In genomic region chr16:11614587-11615175, GRCh38 we compare ENCODE assay signal across 17 cellular contexts. TPM values are rescaled to one million over a fixed set of nuclear protein-coding genes. Genes with fewer than 3 reads are reported as not detected.
DNase-seq lines count a peak whose midpoint lies in the region; ATAC-seq lines count a peak whose summit lies in the region.
"Had no signal": no experiment of that assay in that cellular context is flagged by ENCODE, and none has a peak within 500 bp of the region (broad histone marks: within the 10 kb centered on the region; RNA-seq: fewer than 3 reads in every experiment).

No MANE protein-coding gene starts in this region.

- DNase-seq in central memory CD8-positive, alpha-beta T cell (ENCODE audit: low spot score in 2 of 2): no peak
- no peak for DNase-seq in naive thymus-derived CD4-positive, alpha-beta T cell
- DNase-seq in H7 (no peak), kidney glomerular epithelial cell (lab: John Stamatoyannopoulos, UW) (no peak)
- DNase-seq: activated CD8-positive, alpha-beta T cell treated with anti-CD3 and anti-CD28 coated beads, Interleukin-2, amount 10 ng/mL, durations not matched to agents 7 days and 5 days; effector memory CD4-positive, alpha-beta T cell; HFFc6; mammary epithelial cell; NCI-H2029; NCI-H69 had no signal

- intact Hi-C loops in naive thymus-derived CD4-positive, alpha-beta T cell (cut with micrococcal nuclease): no loop called here

- H3K27me3 Mint-ChIP-seq in central memory CD8-positive, alpha-beta T cell: no peaks in the 10 kb centered on the region
- peaks cover 0 to 10% (median 0%) of the 10 kb centered on the region in 5 donors for H3K27me3 Mint-ChIP-seq in naive thymus-derived CD4-positive, alpha-beta T cell

- H3K9me3 ChIP-seq in BLaER1 treated with 17β-estradiol and CSF1 and Interleukin-3, amounts not matched to agents 10 nM and 100 nM (replicated peaks in 1 of 11): peaks cover 0 to under 1% (median 0%) of the 10 kb centered on the region in 11 experiments; a peak in 1 of 22 replicates
- H3K9me3 ChIP-seq in HUES48 (ENCODE audit: control insufficient read depth, insufficient read depth, low read length): no peaks in the 10 kb centered on the region
- H3K9me3 ChIP-seq in naive thymus-derived CD4-positive, alpha-beta T cell (ENCODE audit: control insufficient read depth in 2 of 3, low read length in 3 of 3): no peaks in the 10 kb centered on the region

- no peaks in the 10 kb centered on the region for H3K36me3 Mint-ChIP-seq in central memory CD8-positive, alpha-beta T cell (ENCODE audit: insufficient read depth)
- peaks cover 0 to 5% (median 0%) of the 10 kb centered on the region in 5 donors for H3K36me3 Mint-ChIP-seq in naive thymus-derived CD4-positive, alpha-beta T cell

- ATAC-seq in central memory CD8-positive, alpha-beta T cell (replicated peaks; ENCODE audit: extremely low read depth, poor library complexity, severe bottlenecking): no peak
- no peak for ATAC-seq in naive thymus-derived CD4-positive, alpha-beta T cell
- ATAC-seq in GM18867 (IDR thresholded peaks at IDR 0.05; ENCODE audit: unreplicated experiment) (no peak), HG03571 (IDR thresholded peaks at IDR 0.05; ENCODE audit: unreplicated experiment) (no peak)
- ATAC-seq: activated CD8-positive, alpha-beta T cell treated with anti-CD3 and anti-CD28 coated beads, Interleukin-2, amount 10 ng/mL, durations not matched to agents 7 days and 5 days had no signal

- peaks cover 33% of the 10 kb centered on the region for H3K4me1 Mint-ChIP-seq in central memory CD8-positive, alpha-beta T cell
- H3K4me1 Mint-ChIP-seq in naive thymus-derived CD4-positive, alpha-beta T cell: peaks cover 28 to 51% (median 40%) of the 10 kb centered on the region in 7 donors

- H4K20me1 ChIP-seq in BLaER1 treated with 17β-estradiol and CSF1 and Interleukin-3, amounts not matched to agents 10 nM and 100 nM: no peaks in the 10 kb centered on the region

- H3K9ac ChIP-seq in BLaER1 treated with 17β-estradiol and CSF1 and Interleukin-3, amounts not matched to agents 10 nM and 100 nM: peak overlapping the region in 5 of 11 experiments; percentile 1 to 48 (median 19); a peak in 6 of 22 replicates
- no peak overlapping the region for H3K9ac ChIP-seq in HUES48 (ENCODE audit: low read depth, low read length)

- no peaks in the 10 kb centered on the region for H3K27me3 ChIP-seq in BLaER1 treated with 17β-estradiol and CSF1 and Interleukin-3, amounts not matched to agents 10 nM and 100 nM
- H3K27me3 ChIP-seq in HUES48 (ENCODE audit: control insufficient read depth, insufficient read depth, low read length) (no peaks in the 10 kb centered on the region), H7 (ENCODE audit: control insufficient read depth, insufficient read depth, low read length) (no peaks in the 10 kb centered on the region)
- no peaks in the 10 kb centered on the region for H3K27me3 ChIP-seq in naive thymus-derived CD4-positive, alpha-beta T cell (ENCODE audit: control insufficient read depth in 2 of 2, insufficient read depth in 2 of 2, low read length in 2 of 2)
- H3K27me3 ChIP-seq: foreskin keratinocyte had no signal

- no peaks in the 10 kb centered on the region for H3K9me3 Mint-ChIP-seq in central memory CD8-positive, alpha-beta T cell
- peaks cover 0 to under 1% (median 0%) of the 10 kb centered on the region in 11 donors for H3K9me3 Mint-ChIP-seq in naive thymus-derived CD4-positive, alpha-beta T cell
- H3K9me3 Mint-ChIP-seq: activated T-helper 2 cell treated with anti-CD3 and anti-CD28 coated beads, Interferon-gamma antibody, Interleukin-2, Interleukin-4, amounts not matched to agents 10 μg/mL and 5 μg/mL and 100 μg/mL, durations not matched to agents 14 hours and 24 hours and 36 hours; HFFc6 had no signal

- H3K36me3 ChIP-seq in BLaER1 treated with 17β-estradiol and CSF1 and Interleukin-3, amounts not matched to agents 10 nM and 100 nM: no peaks in the 10 kb centered on the region
- H3K36me3 ChIP-seq in HUES48 (ENCODE audit: control insufficient read depth, insufficient read depth, low read length) (no peaks in the 10 kb centered on the region), H7 (replicated peaks; ENCODE audit: control insufficient read depth, insufficient read depth, low read length) (no peaks in the 10 kb centered on the region)
- H3K36me3 ChIP-seq in naive thymus-derived CD4-positive, alpha-beta T cell (ENCODE audit: control insufficient read depth in 2 of 3, insufficient read depth in 3 of 3, low read length in 3 of 3): no peaks in the 10 kb centered on the region

- H3K4me2 ChIP-seq in BLaER1 treated with 17β-estradiol and CSF1 and Interleukin-3, amounts not matched to agents 10 nM and 100 nM: peak overlapping the region; percentile 37 to 95 (median 86)
- H3K4me2 ChIP-seq: smooth muscle cell had no signal

- peak overlapping the region; percentile 91 for H3K27ac Mint-ChIP-seq in central memory CD8-positive, alpha-beta T cell (ENCODE audit: low read depth)
- peak overlapping the region in 5 of 9 donors; percentile 51 to 79 (median 63) for H3K27ac Mint-ChIP-seq in naive thymus-derived CD4-positive, alpha-beta T cell
- H3K27ac Mint-ChIP-seq: activated CD8-positive, alpha-beta T cell treated with anti-CD3 and anti-CD28 coated beads, Interleukin-2, amount 10 ng/mL, durations not matched to agents 7 days and 5 days; activated T-helper 2 cell treated with anti-CD3 and anti-CD28 coated beads, Interferon-gamma antibody, Interleukin-2, Interleukin-4, amounts not matched to agents 10 μg/mL and 5 μg/mL and 100 μg/mL, durations not matched to agents 14 hours and 24 hours and 36 hours; HFFc6 had no signal

- H3K27ac ChIP-seq in BLaER1 treated with 17β-estradiol and CSF1 and Interleukin-3, amounts not matched to agents 10 nM and 100 nM: peak overlapping the region; percentile 32 to 91 (median 52); a peak in 18 of 22 replicates
- H3K27ac ChIP-seq in HUES48 (ENCODE audit: low read depth, low read length): peak overlapping the region; percentile 77
- H3K27ac ChIP-seq in naive thymus-derived CD4-positive, alpha-beta T cell (ENCODE audit: low read depth, low read length): no peak overlapping the region

- POLR2A ChIA-PET in naive thymus-derived CD4-positive, alpha-beta T cell (lab: Charles Lee): interaction anchor here (0.5 to 10.2 kb wide), 6 partner anchors 11 to 209 kb away, joined by 3 to 68 read pairs (median 4); no protein-coding TSS in a partner anchor

- no peak overlapping the region for H3K4me3 ChIP-seq in BLaER1 treated with 17β-estradiol and CSF1 and Interleukin-3, amounts not matched to agents 10 nM and 100 nM
- H3K4me3 ChIP-seq in HUES48 (ENCODE audit: low read depth, low read length) (no peak overlapping the region), H7 (ENCODE audit: insufficient read depth, low read depth, low read length) (no peak overlapping the region)
- no peak overlapping the region for H3K4me3 ChIP-seq in naive thymus-derived CD4-positive, alpha-beta T cell (ENCODE audit: low read length)
- H3K4me3 ChIP-seq: smooth muscle cell had no signal

- H3K4me1 ChIP-seq in BLaER1 treated with 17β-estradiol and CSF1 and Interleukin-3, amounts not matched to agents 10 nM and 100 nM: peaks cover 78 to 98% (median 92%) of the 10 kb centered on the region in 10 experiments
- H3K4me1 ChIP-seq in HUES48 (ENCODE audit: control insufficient read depth, insufficient read depth, low read length): peaks cover 20% of the 10 kb centered on the region
- H3K4me1 ChIP-seq in naive thymus-derived CD4-positive, alpha-beta T cell (ENCODE audit: control insufficient read depth in 2 of 2, insufficient read depth in 2 of 2, low read length in 2 of 2): peaks cover 25 to 27% of the 10 kb centered on the region in 2 donors

- CTCF ChIA-PET in naive thymus-derived CD4-positive, alpha-beta T cell (lab: Charles Lee): interaction anchor here (0.7 kb wide), 1 partner anchor 24 kb away, joined by 5 read pairs; no protein-coding TSS in a partner anchor

- H3K4me3 Mint-ChIP-seq in central memory CD8-positive, alpha-beta T cell: no peak overlapping the region
- H3K4me3 Mint-ChIP-seq in naive thymus-derived CD4-positive, alpha-beta T cell: peak overlapping the region in 4 of 10 donors; percentile 19 to 64 (median 37)
- H3K4me3 Mint-ChIP-seq: activated CD8-positive, alpha-beta T cell treated with anti-CD3 and anti-CD28 coated beads, Interleukin-2, amount 10 ng/mL, durations not matched to agents 7 days and 5 days; HFFc6 had no signal

RNA-seq across cellular contexts. Expression of gene LITAF, which starts 28.0 kb away (rescaled TPM):
- total RNA-seq in naive thymus-derived CD4-positive, alpha-beta T cell: 100 to 1,000 TPM; 126 to 278 (median 208) TPM
- 100 to 1,000 TPM; 525 to 563 TPM for polyA plus RNA-seq in naive thymus-derived CD4-positive, alpha-beta T cell
- total RNA-seq in H7 (2014; rRNA removed; shearing (Covaris generic)): 71.8 and 85.6 TPM in 2 replicates

RNA-seq across cellular contexts. Expression of gene SNN, which starts 53.6 kb away (rescaled TPM):
- 10 to 100 TPM; 17.0 to 86.8 (median 34.4) TPM for total RNA-seq in naive thymus-derived CD4-positive, alpha-beta T cell
- polyA plus RNA-seq in naive thymus-derived CD4-positive, alpha-beta T cell: 10 to 100 TPM; 21.3 to 34.3 TPM
- total RNA-seq in H7 (2014; rRNA removed; shearing (Covaris generic)): 34.1 and 34.9 TPM in 2 replicates
